21 cellular contexts compared by ENCODE assay signal in genomic region chr13:74444877-74445479, GRCh38.
A peak's percentile ranks its signal among the peaks of the same experiment; 100 is the strongest.
DNase-seq lines count a peak whose midpoint lies in the region; ATAC-seq and TF ChIP-seq lines count a peak whose summit lies in the region.
"Had no signal": no experiment of that assay in that cellular context is flagged by ENCODE, and none has a peak within 500 bp of the region (broad histone marks: within the 10 kb centered on the region; RNA-seq: fewer than 3 reads in every experiment).

No MANE protein-coding gene starts in this region.

- no peak for TF ChIP-seq POLR2A in esophagus squamous epithelium (IDR thresholded peaks at IDR 0.05)

- intact Hi-C loops in esophagus squamous epithelium (cut with DNase I), result no loop called here

- H3K4me2 ChIP-seq in skeletal muscle satellite cell (ENCODE audit: low read length), result peak overlapping the region; percentile 62

- H3K36me3 ChIP-seq in RWPE2 (ENCODE audit: low read depth) (no peaks in the 10 kb centered on the region), esophagus squamous epithelium (no peaks in the 10 kb centered on the region), skeletal muscle satellite cell (ENCODE audit: insufficient read depth, low read length) (no peaks in the 10 kb centered on the region)
- H3K36me3 ChIP-seq: upper lobe of left lung had no signal

- no peaks in the 10 kb centered on the region for H3K27me3 ChIP-seq in RWPE2 (ENCODE audit: insufficient read depth, poor library complexity, severe bottlenecking)
- no peaks in the 10 kb centered on the region for H3K27me3 ChIP-seq in esophagus squamous epithelium
- no peaks in the 10 kb centered on the region for H3K27me3 ChIP-seq in skeletal muscle satellite cell (ENCODE audit: control insufficient read depth, insufficient read depth, low read length)
- H3K27me3 ChIP-seq: upper lobe of left lung had no signal

- H3K27ac ChIP-seq in RWPE2 (ENCODE audit: poor library complexity, severe bottlenecking) (peak overlapping the region; percentile 96), esophagus squamous epithelium (peak overlapping the region in 3 of 4 donors; percentile 72 to 76 (median 76))
- H3K27ac ChIP-seq: psoas muscle, upper lobe of left lung had no signal

- H3K9me3 ChIP-seq in RWPE2 (ENCODE audit: severe bottlenecking) (no peaks in the 10 kb centered on the region), esophagus squamous epithelium (peaks cover 0 to 11% (median 0%) of the 10 kb centered on the region in 3 donors), skeletal muscle satellite cell (replicated peaks; ENCODE audit: low read length) (no peaks in the 10 kb centered on the region)
- H3K9me3 ChIP-seq: psoas muscle, upper lobe of left lung had no signal

- peaks cover 36% of the 10 kb centered on the region for H3K4me1 ChIP-seq in RWPE2 (ENCODE audit: insufficient read depth, poor library complexity, severe bottlenecking)
- H3K4me1 ChIP-seq in esophagus squamous epithelium, result peaks cover 8 to 44% (median 9%) of the 10 kb centered on the region in 3 donors
- H3K4me1 ChIP-seq in skeletal muscle satellite cell (ENCODE audit: control insufficient read depth, insufficient read depth, low read length), result peaks cover 30% of the 10 kb centered on the region
- H3K4me1 ChIP-seq: psoas muscle, upper lobe of left lung had no signal

- TF ChIP-seq CTCF in RWPE2 (IDR thresholded peaks at IDR 0.05; ENCODE audit: poor library complexity, severe bottlenecking), result no peak
- peak in 1 of 6 experiments; percentile 31 for TF ChIP-seq CTCF in esophagus squamous epithelium (IDR thresholded peaks at IDR 0.05)

- H3K9ac ChIP-seq in skeletal muscle satellite cell (ENCODE audit: low read depth, low read length), result no peak overlapping the region

- DNase-seq in HT-29 (ENCODE audit: low spot score) (peak; percentile 11), RWPE2 (ENCODE audit: low spot score) (no peak), esophagus squamous epithelium (lab: John Stamatoyannopoulos, UW) (no peak), NCI-H446 treated with DMSO at 0.1 percent for 48 hours (lab: John Stamatoyannopoulos, UW) (no peak), D341Med (ENCODE audit: low spot score) (no peak)
- DNase-seq: activated CD8-positive, alpha-beta memory T cell treated with anti-CD3 and anti-CD28 coated beads for 24 hours; activated naive CD4-positive, alpha-beta T cell treated with anti-CD3 and anti-CD28 coated beads, Interleukin-2, amount 10 ng/mL, durations not matched to agents 7 days and 5 days; activated T-cell treated with anti-CD3 and anti-CD28 coated beads, Interleukin-2, amount 50 U/mL, for 4 hours; anterior cingulate cortex; effector memory CD4-positive, alpha-beta T cell; immature natural killer cell; KG1; NCI-H2029; NCI-H345; NK-92 treated with Interleukin-12 subunit alpha and Interleukin-12 subunit beta, amount 100 ng/mL, for 24 hours; psoas muscle; stimulated activated CD4-positive, alpha-beta T cell treated with anti-CD3 and anti-CD28 coated beads, Interleukin-4, amount 100 ng/mL, for 4 hours; upper lobe of left lung had no signal

- ATAC-seq in RWPE2 (ENCODE audit: low read depth) (peak; percentile 56), HG03432 (IDR thresholded peaks at IDR 0.05; ENCODE audit: unreplicated experiment) (no peak)
- ATAC-seq: activated CD4-positive, CD25-positive, alpha-beta regulatory T cell treated with anti-CD3 and anti-CD28 coated beads, Interleukin-2, amount 50 U/mL, for 24 hours; activated T-cell treated with anti-CD3 and anti-CD28 coated beads, Interleukin-2, amount 50 U/mL, for 4 hours; psoas muscle had no signal

- WGBS in esophagus squamous epithelium, 2 donors, result 60 to 73% methylated on average over 1 of the region's 1 CpG

- H3K4me3 ChIP-seq in RWPE2 (ENCODE audit: severe bottlenecking), result no peak overlapping the region
- H3K4me3 ChIP-seq in esophagus squamous epithelium, result no peak overlapping the region
- H3K4me3 ChIP-seq in skeletal muscle satellite cell (ENCODE audit: low read length), result peak overlapping the region; percentile 22
- H3K4me3 ChIP-seq: psoas muscle, upper lobe of left lung had no signal
